In genomic region chr17:19063326-19063956, GRCh38 we compare ENCODE assay signal across 9 cellular contexts. TPM values are rescaled to one million over a fixed set of nuclear protein-coding genes. Genes with fewer than 3 reads are reported as not detected.
A peak's percentile ranks its signal among the peaks of the same experiment; 100 is the strongest.
DNase-seq lines count a peak whose midpoint lies in the region; ATAC-seq and TF ChIP-seq lines count a peak whose summit lies in the region.
"Not testable (repeated sequence)": the region's sequence is repeated elsewhere in the genome, so short reads cannot be mapped to it uniquely, and the experiment has no call there.
"Had no signal": no experiment of that assay in that cellular context is flagged by ENCODE, and none has a peak within 500 bp of the region (broad histone marks: within the 10 kb centered on the region; RNA-seq: fewer than 3 reads in every experiment).

No MANE protein-coding gene starts in this region.

- H3K27ac Mint-ChIP-seq in activated CD4-positive, alpha-beta T cell treated with anti-CD3 and anti-CD28 coated beads, Interleukin-2, amount 10 ng/mL, durations not matched to agents 24 days and 14 days, result peak overlapping the region; percentile 89
- peak overlapping the region; percentile 92 for H3K27ac Mint-ChIP-seq in activated naive CD4-positive, alpha-beta T cell treated with anti-CD3 and anti-CD28 coated beads, Interleukin-2, amount 10 ng/mL, durations not matched to agents 7 days and 5 days
- H3K27ac Mint-ChIP-seq in neural crest cell (ENCODE audit: unreplicated experiment), result peak overlapping the region; percentile 69

- TF ChIP-seq CTCF in gastroesophageal sphincter (IDR thresholded peaks at IDR 0.05); neural crest cell (conservative IDR thresholded peaks at IDR 0.05): not testable (repeated sequence)

- H3K36me3 ChIP-seq in gastroesophageal sphincter; aorta (ENCODE audit: control insufficient read depth in 1 of 2, insufficient read depth in 2 of 2, low read length in 1 of 2): not testable (repeated sequence)

- not testable (repeated sequence) for H3K4me1 ChIP-seq in gastroesophageal sphincter; aorta (ENCODE audit: control insufficient read depth in 1 of 2, insufficient read depth in 2 of 2, low read length in 2 of 2)

- not testable (repeated sequence) for H3K27me3 Mint-ChIP-seq in activated CD4-positive, alpha-beta T cell treated with anti-CD3 and anti-CD28 coated beads, Interleukin-2, amount 10 ng/mL, durations not matched to agents 24 days and 14 days; activated naive CD4-positive, alpha-beta T cell treated with anti-CD3 and anti-CD28 coated beads, Interleukin-2, amount 10 ng/mL, durations not matched to agents 7 days and 5 days; neural crest cell (ENCODE audit: low read depth)

- peak overlapping the region in 1 of 2 donors; percentile 44 for H3K4me3 ChIP-seq in gastroesophageal sphincter
- H3K4me3 ChIP-seq in aorta (ENCODE audit: low read length in 2 of 2), result not testable (repeated sequence)

- no CpG with 5 or more reads among the region's 44 CpGs for WGBS in gastroesophageal sphincter (ENCODE audit: low coverage in 1 of 2), 2 donors
- WGBS in aorta, 2 donors, result 0% methylated on average over 18 to 29 of the region's 44 CpGs

- H3K36me3 Mint-ChIP-seq in activated CD4-positive, alpha-beta T cell treated with anti-CD3 and anti-CD28 coated beads, Interleukin-2, amount 10 ng/mL, durations not matched to agents 24 days and 14 days (ENCODE audit: low read depth); activated naive CD4-positive, alpha-beta T cell treated with anti-CD3 and anti-CD28 coated beads, Interleukin-2, amount 10 ng/mL, durations not matched to agents 7 days and 5 days; neural crest cell (ENCODE audit: low read depth): not testable (repeated sequence)

- not testable (repeated sequence) for H3K4me1 Mint-ChIP-seq in activated CD4-positive, alpha-beta T cell treated with anti-CD3 and anti-CD28 coated beads, Interleukin-2, amount 10 ng/mL, durations not matched to agents 24 days and 14 days; activated naive CD4-positive, alpha-beta T cell treated with anti-CD3 and anti-CD28 coated beads, Interleukin-2, amount 10 ng/mL, durations not matched to agents 7 days and 5 days; neural crest cell

- peak; percentile 94 for DNase-seq in activated CD4-positive, alpha-beta T cell treated with anti-CD3 and anti-CD28 coated beads, Interleukin-2, amount 10 ng/mL, durations not matched to agents 24 days and 14 days
- DNase-seq in activated naive CD4-positive, alpha-beta T cell treated with anti-CD3 and anti-CD28 coated beads, Interleukin-2, amount 10 ng/mL, durations not matched to agents 7 days and 5 days, result peak; percentile 87
- DNase-seq in neural crest cell (ENCODE audit: low read depth, low spot score), result peak; percentile 81
- peak; percentile 33 to 80 (median 43) for DNase-seq in stimulated activated CD4-positive, alpha-beta T cell treated with anti-CD3 and anti-CD28 coated beads, TNF-alpha, amount 100 ng/mL, for 4 hours (ENCODE audit: low read depth in 3 of 3)
- DNase-seq in aorta, result peak; percentile 84 to 88

- CTCF ChIA-PET in activated naive CD4-positive, alpha-beta T cell treated with anti-CD3 and anti-CD28 coated beads, Interleukin-2, amount 10 ng/mL, durations not matched to agents 7 days and 5 days (lab: Charles Lee), result not testable (repeated sequence)

- H3K9me3 Mint-ChIP-seq in activated CD4-positive, alpha-beta T cell treated with anti-CD3 and anti-CD28 coated beads, Interleukin-2, amount 10 ng/mL, durations not matched to agents 24 days and 14 days; activated naive CD4-positive, alpha-beta T cell treated with anti-CD3 and anti-CD28 coated beads, Interleukin-2, amount 10 ng/mL, durations not matched to agents 7 days and 5 days; neural crest cell: not testable (repeated sequence)

- H3K27ac ChIP-seq in gastroesophageal sphincter, result peak overlapping the region in 3 of 4 donors; percentile 23 to 77 (median 62)
- H3K27ac ChIP-seq in aorta (ENCODE audit: low read depth in 1 of 2, low read length in 2 of 2), result not testable (repeated sequence)

- intact Hi-C loops in activated CD4-positive, alpha-beta T cell treated with anti-CD3 and anti-CD28 coated beads, Interleukin-2, amount 10 ng/mL, durations not matched to agents 24 days and 14 days (cut with micrococcal nuclease); aorta (cut with DNase I): not testable (repeated sequence)

- TF ChIP-seq POLR2A in gastroesophageal sphincter (IDR thresholded peaks at IDR 0.05), result peak; percentile 98

- peak overlapping the region; percentile 62 for H3K4me3 Mint-ChIP-seq in activated CD4-positive, alpha-beta T cell treated with anti-CD3 and anti-CD28 coated beads, Interleukin-2, amount 10 ng/mL, durations not matched to agents 24 days and 14 days
- peak overlapping the region; percentile 47 for H3K4me3 Mint-ChIP-seq in activated naive CD4-positive, alpha-beta T cell treated with anti-CD3 and anti-CD28 coated beads, Interleukin-2, amount 10 ng/mL, durations not matched to agents 7 days and 5 days
- H3K4me3 Mint-ChIP-seq in neural crest cell, result peak overlapping the region; percentile 89

- not testable (repeated sequence) for H3K9me3 ChIP-seq in gastroesophageal sphincter; aorta (ENCODE audit: control insufficient read depth, low read length)

- H3K27me3 ChIP-seq in gastroesophageal sphincter; aorta (ENCODE audit: control insufficient read depth in 1 of 2, insufficient read depth in 2 of 2, low read length in 1 of 2): not testable (repeated sequence)

- TF ChIP-seq EP300 in gastroesophageal sphincter (IDR thresholded peaks at IDR 0.05), result not testable (repeated sequence)

- ATAC-seq in GM19025 (IDR thresholded peaks at IDR 0.05; ENCODE audit: low read depth, unreplicated experiment) (peak; percentile 14), HG03432 (IDR thresholded peaks at IDR 0.05; ENCODE audit: unreplicated experiment) (peak; percentile 9), gastroesophageal sphincter (peak; percentile 72)
- ATAC-seq in aorta (ENCODE audit: low FRiP score), result not testable (repeated sequence)

RNA-seq across cellular contexts. Expression of gene GRAP, which starts 16.7 kb away (rescaled TPM):
- 9.2 and 9.7 TPM in 2 replicates for total RNA-seq in activated CD4-positive, alpha-beta T cell treated with anti-CD3 and anti-CD28 coated beads, Interleukin-2, amount 10 ng/mL, durations not matched to agents 24 days and 14 days
- total RNA-seq in gastroesophageal sphincter (1 to 10 TPM; 1.1 to 7.1 (median 4.1) TPM), neural crest cell (2.1 and 2.8 TPM in 2 replicates), aorta (1 to 10 TPM; 4.0 to 6.3 TPM)
- 1 to 10 TPM in 1 of 2 donors, under 1 TPM in 1; 0.87 to 2.4 TPM for polyA plus RNA-seq in aorta
- total RNA-seq: Daoy had no signal

RNA-seq across cellular contexts. Expression of gene FAM83G, which starts 58.9 kb away (rescaled TPM):
- 15.7 and 17.8 TPM in 2 replicates for total RNA-seq in activated CD4-positive, alpha-beta T cell treated with anti-CD3 and anti-CD28 coated beads, Interleukin-2, amount 10 ng/mL, durations not matched to agents 24 days and 14 days
- total RNA-seq in gastroesophageal sphincter (10 to 100 TPM in 3 of 4 donors, 1 to 10 TPM in 1; 6.7 to 17.9 (median 11.7) TPM), neural crest cell (1.3 and 1.8 TPM in 2 replicates), aorta (10 to 100 TPM in 1 of 2 donors, 1 to 10 TPM in 1; 7.1 to 12.9 TPM)
- 1 to 10 TPM; 2.5 to 3.4 TPM for polyA plus RNA-seq in aorta

Comparison
In these comparisons a context has a peak if more than half of its experiments do, and no peak if none do; other contexts are left out.
1. DNase-seq: peak in every context shown above with its lines; median percentile 94 in activated CD4-positive, alpha-beta T cell treated with anti-CD3 and anti-CD28 coated beads, Interleukin-2, amount 10 ng/mL, durations not matched to agents 24 days and 14 days; 87 in activated naive CD4-positive, alpha-beta T cell treated with anti-CD3 and anti-CD28 coated beads, Interleukin-2, amount 10 ng/mL, durations not matched to agents 7 days and 5 days; 86 in aorta; 81 in neural crest cell; 43 in stimulated activated CD4-positive, alpha-beta T cell treated with anti-CD3 and anti-CD28 coated beads, TNF-alpha, amount 100 ng/mL, for 4 hours.